In the genomic region with DNA sequence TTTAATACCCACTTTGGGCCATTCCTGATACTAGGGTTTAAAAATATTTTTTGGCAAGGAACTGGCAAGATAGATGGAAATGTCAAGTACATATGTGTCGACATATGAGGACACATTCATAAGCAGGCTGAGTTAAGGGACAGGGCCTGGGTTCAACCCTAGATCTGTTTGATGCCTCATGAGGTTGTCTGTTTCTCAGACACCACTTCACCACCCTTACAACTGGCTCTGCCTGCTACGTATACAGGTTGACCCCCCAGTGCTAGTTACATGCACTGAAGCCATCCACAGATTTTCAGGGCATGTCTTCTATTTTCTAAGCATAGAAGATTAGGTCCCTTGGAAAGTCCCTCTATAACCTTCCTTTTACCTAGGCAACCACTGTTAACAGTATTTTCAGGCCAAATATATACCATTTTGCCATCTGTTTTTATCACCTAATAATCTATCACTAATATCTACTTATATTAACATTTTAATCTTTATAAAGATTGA, we compare ENCODE assay signal across 20 cellular contexts.
"Had no signal": no experiment of that assay in that cellular context is flagged by ENCODE, and none has a peak within 500 bp of the region (broad histone marks: within the 10 kb centered on the region; RNA-seq: fewer than 3 reads in every experiment).

No MANE protein-coding gene starts in this region.

- H3K36me3 Mint-ChIP-seq: natural killer cell had no signal

- H3K4me3 ChIP-seq: breast epithelium, esophagus muscularis mucosa, heart right ventricle, spleen, thoracic aorta, upper lobe of left lung had no signal

- H3K9me3 ChIP-seq: breast epithelium, esophagus muscularis mucosa, heart right ventricle, spleen, thoracic aorta, upper lobe of left lung had no signal

- H3K27me3 ChIP-seq: breast epithelium, esophagus muscularis mucosa, heart right ventricle, spleen, upper lobe of left lung had no signal

- H3K79me2 ChIP-seq: parathyroid adenoma had no signal

- DNase-seq: activated CD8-positive, alpha-beta T cell treated with anti-CD3 and anti-CD28 coated beads, Interleukin-2, amount 10 ng/mL, durations not matched to agents 7 days and 5 days; activated effector memory CD4-positive, alpha-beta T cell treated with anti-CD3 and anti-CD28 coated beads, Interleukin-2, amount 50 U/mL, for 16 hours; activated naive CD4-positive, alpha-beta T cell treated with anti-CD3 and anti-CD28 coated beads, Interleukin-2, amount 50 U/mL, for 16 hours; activated T-cell treated with anti-CD3 and anti-CD28 coated beads, Interleukin-2, amount 50 U/mL, for 4 hours; aorta; dermis blood vessel endothelial cell; effector memory CD4-positive, alpha-beta T cell; heart right ventricle; kidney glomerular epithelial cell; natural killer cell; spleen; stimulated activated CD4-positive, alpha-beta T cell treated with anti-CD3 and anti-CD28 coated beads, Interleukin-4, amount 100 ng/mL, for 4 hours; upper lobe of left lung had no signal

- H3K27ac Mint-ChIP-seq: activated CD4-positive, alpha-beta T cell treated with anti-CD3 and anti-CD28 coated beads, Interleukin-2, amount 10 ng/mL, durations not matched to agents 24 days and 14 days; activated CD8-positive, alpha-beta T cell treated with anti-CD3 and anti-CD28 coated beads, Interleukin-2, amount 10 ng/mL, durations not matched to agents 7 days and 5 days; stimulated activated memory B cell treated with anti-CD40 and anti-IgM and Interleukin-4, amounts not matched to agents 10 μg/mL and 1 μg/mL and 100 μg/mL, for 72 hours had no signal

- H3K9me3 Mint-ChIP-seq: activated T-cell treated with anti-CD3 and anti-CD28 coated beads, Interleukin-2, amount 50 U/mL, for 4 hours; immature natural killer cell; natural killer cell; stimulated activated memory B cell treated with anti-CD40 and anti-IgM and Interleukin-4, amounts not matched to agents 10 μg/mL and 1 μg/mL and 100 μg/mL, for 72 hours had no signal

- ATAC-seq: activated CD8-positive, alpha-beta T cell treated with anti-CD3 and anti-CD28 coated beads, Interleukin-2, amount 10 ng/mL, durations not matched to agents 7 days and 5 days; stimulated activated memory B cell treated with anti-CD40 and anti-IgM and Interleukin-4, amounts not matched to agents 10 μg/mL and 1 μg/mL and 100 μg/mL, for 72 hours had no signal

- H3K36me3 ChIP-seq: thoracic aorta had no signal

- H3K27ac ChIP-seq: breast epithelium, esophagus muscularis mucosa, parathyroid adenoma, thoracic aorta, upper lobe of left lung had no signal

- H3K9ac ChIP-seq: parathyroid adenoma had no signal

- H3K4me1 ChIP-seq: breast epithelium, parathyroid adenoma, upper lobe of left lung had no signal

- H2AFZ ChIP-seq: parathyroid adenoma had no signal

- H3K4me3 Mint-ChIP-seq: activated T-cell treated with anti-CD3 and anti-CD28 coated beads, Interleukin-2, amount 50 U/mL, for 4 hours; stimulated activated memory B cell treated with anti-CD40 and anti-IgM and Interleukin-4, amounts not matched to agents 10 μg/mL and 1 μg/mL and 100 μg/mL, for 72 hours had no signal

- H3K27me3 Mint-ChIP-seq: activated CD4-positive, alpha-beta T cell treated with anti-CD3 and anti-CD28 coated beads, Interleukin-2, amount 10 ng/mL, durations not matched to agents 24 days and 14 days; stimulated activated memory B cell treated with anti-CD40 and anti-IgM and Interleukin-4, amounts not matched to agents 10 μg/mL and 1 μg/mL and 100 μg/mL, for 72 hours had no signal
